Comparison of ENCODE assay signal across 17 cellular contexts in the genomic region with DNA sequence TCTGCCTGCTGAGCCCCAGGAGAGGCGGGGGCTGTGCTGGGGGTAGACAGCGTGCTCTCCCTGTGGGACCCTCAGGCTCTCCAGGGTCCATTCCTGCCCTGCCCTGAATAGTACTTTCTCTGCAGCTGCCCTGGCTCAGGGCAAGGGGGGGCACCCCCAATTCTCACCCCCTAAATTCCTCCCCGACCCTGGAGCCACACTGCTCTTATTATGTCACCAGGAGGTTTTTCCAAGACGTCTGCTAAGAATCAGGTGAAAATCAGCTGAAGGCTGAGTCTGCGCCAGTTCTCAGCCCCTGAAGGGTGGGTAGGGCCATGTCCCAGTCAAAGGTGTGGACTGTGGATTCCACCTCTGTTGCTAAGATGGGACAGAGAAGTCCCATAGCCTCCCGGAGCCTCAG. TPM values are rescaled to one million over a fixed set of nuclear protein-coding genes. Genes with fewer than 3 reads are reported as not detected.
DNase-seq lines count a peak whose midpoint lies in the region; ATAC-seq and TF ChIP-seq lines count a peak whose summit lies in the region.
"Had no signal": no experiment of that assay in that cellular context is flagged by ENCODE, and none has a peak within 500 bp of the region (broad histone marks: within the 10 kb centered on the region; RNA-seq: fewer than 3 reads in every experiment).

No MANE protein-coding gene starts in this region.

- peak overlapping the region; percentile 36; the same call in 1 of the 2 replicates for H3K27ac Mint-ChIP-seq in GM23338

- H3K4me2 ChIP-seq in GM23338: no peak overlapping the region

- no peaks in the 10 kb centered on the region for H3K36me3 Mint-ChIP-seq in GM23338 (ENCODE audit: low read depth)

- H3K4me3 ChIP-seq in GM23338: no peak overlapping the region
- H3K4me3 ChIP-seq in Panc1 (ENCODE audit: low read depth in 2 of 2, low read length in 2 of 2): no peak overlapping the region
- H3K4me3 ChIP-seq in psoas muscle: no peak overlapping the region
- H3K4me3 ChIP-seq: HAP-1 had no signal

- ATAC-seq in GM23338 (no peak), Panc1 (no peak), sciatic nerve (no peak), psoas muscle (no peak), HG03139 (IDR thresholded peaks at IDR 0.05; ENCODE audit: unreplicated experiment) (no peak)

- H3K27me3 ChIP-seq in GM23338 (ENCODE audit: insufficient read depth) (no peaks in the 10 kb centered on the region), Panc1 (ENCODE audit: control insufficient read depth, insufficient read depth, low read length) (no peaks in the 10 kb centered on the region), psoas muscle (ENCODE audit: insufficient read depth in 3 of 3, low read length in 2 of 3) (no peaks in the 10 kb centered on the region)

- no peaks in the 10 kb centered on the region for H3K9me3 ChIP-seq in Panc1 (ENCODE audit: control insufficient read depth, insufficient read depth, low read depth, low read length)
- no peaks in the 10 kb centered on the region for H3K9me3 ChIP-seq in psoas muscle
- H3K9me3 ChIP-seq: HAP-1 had no signal

- H3F3A ChIP-seq in GM23338 (replicated peaks; ENCODE audit: low read depth): peaks cover 4% of the 10 kb centered on the region; the same call in 1 of the 2 replicates

- H3K4me1 ChIP-seq in GM23338 (ENCODE audit: insufficient read depth): peaks cover 35% of the 10 kb centered on the region
- peaks cover 29% of the 10 kb centered on the region for H3K4me1 ChIP-seq in Panc1 (ENCODE audit: control insufficient read depth, insufficient read depth, low read length)
- H3K4me1 ChIP-seq in psoas muscle: peaks cover 7% of the 10 kb centered on the region

- H4K20me1 ChIP-seq in GM23338 (replicated peaks; ENCODE audit: insufficient read depth): no peaks in the 10 kb centered on the region

- peaks cover 23% of the 10 kb centered on the region for H3K27me3 Mint-ChIP-seq in GM23338 (ENCODE audit: insufficient read depth, low read depth, poor library complexity)

- peaks cover 46% of the 10 kb centered on the region for H3K4me1 Mint-ChIP-seq in GM23338

- CTCF ChIA-PET in Panc1 (lab: Charles Lee): interaction anchor here (0.6 kb wide), 2 partner anchors 715 to 826 kb away, joined by 5 to 10 read pairs; a partner anchor contains a TSS

- H3K27ac ChIP-seq in GM23338 (ENCODE audit: low read depth): no peak overlapping the region
- peak overlapping the region; percentile 80 for H3K27ac ChIP-seq in Panc1 (ENCODE audit: low read length)
- no peak overlapping the region for H3K27ac ChIP-seq in psoas muscle

- H3K9me2 ChIP-seq in GM23338 (ENCODE audit: insufficient read depth): 0 out of 2 replicates have a peak, but pooled peaks cover 2% of the 10 kb centered on the region

- DNase-seq in GM23338 (ENCODE audit: low spot score) (no peak), Panc1 (ENCODE audit: low read depth, low spot score) (no peak), islet precursor cell (peak; percentile 46), sciatic nerve (ENCODE audit: low spot score) (peak; percentile 42), KG1 (lab: John Stamatoyannopoulos, UW) (no peak), psoas muscle (no peak), 8988T (no peak)
- DNase-seq: ACHN, AML-193, DMS 273 treated with DMSO at 0.1 percent for 48 hours, DND-41, NCI-H1105, NCI-H2081 treated with DMSO at 0.1 percent for 48 hours, NCI-H446 treated with DMSO at 0.1 percent for 48 hours, SHP77 had no signal

- BruUV-seq in Panc1 (replicated peaks; lab: Mats Ljungman, UMichigan): no TSS peak

- in situ Hi-C loops in Panc1 (cut with HindIII; ENCODE audit: low pct_unique_long_range_greater_than_20kb, low sequenced_read_pairs): no loop called here

- no peaks in the 10 kb centered on the region; the same call in 2 of the 3 replicates for H3K9me3 Mint-ChIP-seq in GM23338

- intact Hi-C loops in Panc1 (cut with micrococcal nuclease; ENCODE audit: unreplicated experiment): no loop called here
- intact Hi-C loops in sciatic nerve (cut with DNase I): no loop called here
- intact Hi-C loops in psoas muscle (cut with DNase I): no loop called here

- H3K36me3 ChIP-seq in GM23338 (ENCODE audit: insufficient read depth): no peaks in the 10 kb centered on the region
- no peaks in the 10 kb centered on the region for H3K36me3 ChIP-seq in Panc1 (ENCODE audit: control insufficient read depth, insufficient read depth, low read length)
- H3K36me3 ChIP-seq in psoas muscle (ENCODE audit: insufficient read depth in 1 of 2, low read depth in 1 of 2): no peaks in the 10 kb centered on the region
- H3K36me3 ChIP-seq: HAP-1 had no signal

- TF ChIP-seq CTCF in GM23338 (conservative IDR thresholded peaks at IDR 0.05; ENCODE audit: low read depth in 2 of 2): no peak
- TF ChIP-seq CTCF in Panc1 (IDR thresholded peaks at IDR 0.05): no peak
- TF ChIP-seq CTCF in psoas muscle (IDR thresholded peaks at IDR 0.05): no peak

- H3K79me2 ChIP-seq in GM23338 (replicated peaks; ENCODE audit: insufficient read depth): no peaks in the 10 kb centered on the region

- WGBS in psoas muscle, 3 donors: 90 to 93% (median 92%) methylated on average over 6 of the region's 6 CpGs

- H3K4me3 Mint-ChIP-seq in GM23338: no peak overlapping the region

- POLR2A ChIA-PET in Panc1 (lab: Charles Lee): interaction anchor here (0.5 to 0.6 kb wide), 3 partner anchors 17 to 37 kb away, joined by 3 to 5 read pairs (median 4); no protein-coding TSS in a partner anchor

- H2AFZ ChIP-seq in GM23338: no peak overlapping the region

TF ChIP-seq in GM23338, 12 proteins besides CTCF, POLR2A, EP300 and RAD21 (continues in another document):
- TF ChIP-seq NANOG (IDR thresholded peaks at IDR 0.05; ENCODE audit: borderline replicate concordance) (no peak), JUNB (IDR thresholded peaks at IDR 0.05; ENCODE audit: unreplicated experiment) (no peak), POLR2AphosphoS5 (IDR thresholded peaks at IDR 0.05; ENCODE audit: low read depth) (no peak), CREB1 (CRISPR knock-in tag; IDR thresholded peaks at IDR 0.05; ENCODE audit: low read depth) (no peak)
- TF ChIP-seq, protein P1, sequence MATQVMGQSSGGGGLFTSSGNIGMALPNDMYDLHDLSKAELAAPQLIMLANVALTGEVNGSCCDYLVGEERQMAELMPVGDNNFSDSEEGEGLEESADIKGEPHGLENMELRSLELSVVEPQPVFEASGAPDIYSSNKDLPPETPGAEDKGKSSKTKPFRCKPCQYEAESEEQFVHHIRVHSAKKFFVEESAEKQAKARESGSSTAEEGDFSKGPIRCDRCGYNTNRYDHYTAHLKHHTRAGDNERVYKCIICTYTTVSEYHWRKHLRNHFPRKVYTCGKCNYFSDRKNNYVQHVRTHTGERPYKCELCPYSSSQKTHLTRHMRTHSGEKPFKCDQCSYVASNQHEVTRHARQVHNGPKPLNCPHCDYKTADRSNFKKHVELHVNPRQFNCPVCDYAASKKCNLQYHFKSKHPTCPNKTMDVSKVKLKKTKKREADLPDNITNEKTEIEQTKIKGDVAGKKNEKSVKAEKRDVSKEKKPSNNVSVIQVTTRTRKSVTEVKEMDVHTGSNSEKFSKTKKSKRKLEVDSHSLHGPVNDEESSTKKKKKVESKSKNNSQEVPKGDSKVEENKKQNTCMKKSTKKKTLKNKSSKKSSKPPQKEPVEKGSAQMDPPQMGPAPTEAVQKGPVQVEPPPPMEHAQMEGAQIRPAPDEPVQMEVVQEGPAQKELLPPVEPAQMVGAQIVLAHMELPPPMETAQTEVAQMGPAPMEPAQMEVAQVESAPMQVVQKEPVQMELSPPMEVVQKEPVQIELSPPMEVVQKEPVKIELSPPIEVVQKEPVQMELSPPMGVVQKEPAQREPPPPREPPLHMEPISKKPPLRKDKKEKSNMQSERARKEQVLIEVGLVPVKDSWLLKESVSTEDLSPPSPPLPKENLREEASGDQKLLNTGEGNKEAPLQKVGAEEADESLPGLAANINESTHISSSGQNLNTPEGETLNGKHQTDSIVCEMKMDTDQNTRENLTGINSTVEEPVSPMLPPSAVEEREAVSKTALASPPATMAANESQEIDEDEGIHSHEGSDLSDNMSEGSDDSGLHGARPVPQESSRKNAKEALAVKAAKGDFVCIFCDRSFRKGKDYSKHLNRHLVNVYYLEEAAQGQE (IDR thresholded peaks at IDR 0.05; ENCODE audit: unreplicated experiment): no peak

RNA-seq across cellular contexts. Expression of a gene that starts 49.9 kb away (rescaled TPM):
- total RNA-seq in GM23338 (2014; rRNA removed; shearing (Covaris generic)): 3.9 and 4.9 TPM in 2 replicates
- polyA plus RNA-seq in GM23338 (2016; fragmentation: Nextera tagmentation; extraction: Ambion mirVana) (1.3 and 1.4 TPM in 2 replicates), psoas muscle (10 to 100 TPM; 12.4 to 28.1 (median 24.6) TPM)
- total RNA-seq in Panc1 (2021; ENCODE audit: unreplicated experiment) (80.8 TPM), sciatic nerve (19.1 TPM), psoas muscle (10 to 100 TPM; 21.8 to 53.5 (median 30.1) TPM)
- polyA plus RNA-seq in Panc1 (2012; ENCODE audit: insufficient read length): 60.3 TPM

Comparison
In these comparisons a context has a peak if more than half of its experiments do, and no peak if none do; other contexts are left out.
1. DNase-seq: peak in islet precursor cell (single experiment) and sciatic nerve (single experiment); none in GM23338 (single experiment), Panc1 (single experiment), KG1 (single experiment), psoas muscle (0 of 2) and 8988T (single experiment).